8 cellular contexts compared by ENCODE assay signal in the genomic region with DNA sequence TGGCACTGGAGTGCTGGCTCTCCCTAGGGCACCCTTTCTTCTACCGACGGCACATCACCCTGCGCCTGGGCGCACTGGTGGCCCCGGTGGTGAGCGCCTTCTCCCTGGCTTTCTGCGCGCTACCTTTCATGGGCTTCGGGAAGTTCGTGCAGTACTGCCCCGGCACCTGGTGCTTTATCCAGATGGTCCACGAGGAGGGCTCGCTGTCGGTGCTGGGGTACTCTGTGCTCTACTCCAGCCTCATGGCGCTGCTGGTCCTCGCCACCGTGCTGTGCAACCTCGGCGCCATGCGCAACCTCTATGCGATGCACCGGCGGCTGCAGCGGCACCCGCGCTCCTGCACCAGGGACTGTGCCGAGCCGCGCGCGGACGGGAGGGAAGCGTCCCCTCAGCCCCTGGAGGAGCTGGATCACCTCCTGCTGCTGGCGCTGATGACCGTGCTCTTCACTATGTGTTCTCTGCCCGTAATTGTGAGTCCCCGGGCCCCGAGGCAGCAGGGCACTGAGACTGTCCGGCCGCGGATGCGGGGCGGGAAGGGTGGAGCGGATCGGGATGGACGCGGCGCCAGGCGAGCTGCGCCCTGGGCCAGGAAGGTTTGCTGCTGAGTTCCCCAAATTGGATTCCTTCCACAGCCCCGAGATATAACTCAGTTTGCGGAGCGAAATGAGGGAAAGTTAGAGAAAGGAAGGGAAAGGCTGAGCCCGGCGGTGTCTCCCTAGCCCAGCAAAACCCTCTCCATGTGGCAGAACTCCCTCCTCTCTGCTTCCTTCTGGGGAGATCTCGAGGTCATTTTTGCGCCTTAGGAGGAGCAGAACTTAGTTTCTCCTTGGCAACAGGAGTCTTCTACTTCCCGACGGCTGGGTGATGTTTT. TPM values are rescaled to one million over a fixed set of nuclear protein-coding genes. Genes with fewer than 3 reads are reported as not detected.
A peak's percentile ranks its signal among the peaks of the same experiment; 100 is the strongest.
DNase-seq lines count a peak whose midpoint lies in the region; ATAC-seq and TF ChIP-seq lines count a peak whose summit lies in the region.

No MANE protein-coding gene starts in this region.

- peak overlapping the region; percentile 52 to 90 for H3K4me3 Mint-ChIP-seq in CD14-positive monocyte
- peak overlapping the region; percentile 98 for H3K4me3 Mint-ChIP-seq in T-helper 17 cell

- H2BK120ac ChIP-seq in neuronal stem cell (ENCODE audit: low read depth, low read length), result no peak overlapping the region

- H3K23ac ChIP-seq in neuronal stem cell (ENCODE audit: low read depth, low read length, poor library complexity), result peak overlapping the region; percentile 78

- TF ChIP-seq CTCF in CD14-positive monocyte (IDR thresholded peaks at IDR 0.05), result no peak

- H3K79me1 ChIP-seq in neuronal stem cell (ENCODE audit: low read depth, low read length), result no peaks in the 10 kb centered on the region

- H3K27me3 Mint-ChIP-seq in CD14-positive monocyte (ENCODE audit: low read depth in 3 of 3), result peaks cover 81 to 93% (median 87%) of the 10 kb centered on the region in 3 donors
- H3K27me3 Mint-ChIP-seq in T-helper 17 cell, result peaks cover 30% of the 10 kb centered on the region

- no peak overlapping the region for H3K4ac ChIP-seq in neuronal stem cell (ENCODE audit: low read length)

- H2BK15ac ChIP-seq in neuronal stem cell (ENCODE audit: low read length), result no peak overlapping the region

- H2BK12ac ChIP-seq in neuronal stem cell (ENCODE audit: low read length), result no peak overlapping the region

- H3K18ac ChIP-seq in neuronal stem cell (ENCODE audit: low read length), result peak overlapping the region; percentile 90

- peak overlapping the region; percentile 95 for H3K4me2 ChIP-seq in neuronal stem cell (ENCODE audit: insufficient read depth, low read length, poor library complexity, severe bottlenecking)

- H3K27ac Mint-ChIP-seq in CD14-positive monocyte, result peak overlapping the region in 1 of 7 donors; percentile 54
- H3K27ac Mint-ChIP-seq in T-helper 17 cell, result peak overlapping the region; percentile 14

- peaks cover 3 to 7% of the 10 kb centered on the region in 2 donors for H3K36me3 Mint-ChIP-seq in CD14-positive monocyte
- H3K36me3 Mint-ChIP-seq in T-helper 17 cell (ENCODE audit: low read depth), result peaks cover 4% of the 10 kb centered on the region

- H4K8ac ChIP-seq in neuronal stem cell (ENCODE audit: low read depth, low read length), result no peak overlapping the region

- peak overlapping the region in 1 of 2 donors; percentile 74 for H3K4me3 ChIP-seq in neuronal stem cell (ENCODE audit: low read length in 2 of 2)

- intact Hi-C loops in CD14-positive monocyte (cut with micrococcal nuclease), result no loop called here

- peaks cover 0 to 1% of the 10 kb centered on the region in 2 donors for H3K4me1 ChIP-seq in neuronal stem cell (ENCODE audit: control insufficient read depth in 2 of 2, insufficient read depth in 1 of 2, low read depth in 1 of 2, low read length in 2 of 2)

- H2BK5ac ChIP-seq in neuronal stem cell (ENCODE audit: low read length), result no peak overlapping the region

- H2AK5ac ChIP-seq in neuronal stem cell (ENCODE audit: low read depth, low read length), result no peak overlapping the region

- H3K9me3 ChIP-seq in T-helper 17 cell (ENCODE audit: control insufficient read depth, low read length, poor library complexity, severe bottlenecking) (no peaks in the 10 kb centered on the region), neuronal stem cell (replicated peaks in 1 of 2; ENCODE audit: control insufficient read depth in 2 of 2, insufficient read depth in 1 of 2, low read depth in 1 of 2, low read length in 2 of 2) (peaks cover 0 to 3% of the 10 kb centered on the region in 2 donors)

- peak; percentile 65 for ATAC-seq in T-helper 17 cell
- ATAC-seq in esophagus mucosa, result peak; percentile 29
- no peak for ATAC-seq in GM19463 (IDR thresholded peaks at IDR 0.05; ENCODE audit: unreplicated experiment)

- H3K9ac ChIP-seq in neuronal stem cell (ENCODE audit: low read depth, low read length, poor library complexity), result peak overlapping the region; percentile 56

- no peaks in the 10 kb centered on the region for H3K36me3 ChIP-seq in neuronal stem cell (replicated peaks in 1 of 2; ENCODE audit: control insufficient read depth in 2 of 2, insufficient read depth in 2 of 2, low read length in 2 of 2)

- H3K27ac ChIP-seq in neuronal stem cell (replicated peaks; ENCODE audit: low read length), result no peak overlapping the region

- H3K14ac ChIP-seq in neuronal stem cell (ENCODE audit: low read length), result peak overlapping the region; percentile 42

- no CpG with 5 or more reads among the region's 59 CpGs for WGBS in neuronal stem cell (ENCODE audit: extremely low coverage in 2 of 2, insufficient read length in 2 of 2, insufficient replicate concordance in 1 of 2), 2 donors

- H3K4me1 Mint-ChIP-seq in CD14-positive monocyte, result peaks cover 32% of the 10 kb centered on the region
- peaks cover 44% of the 10 kb centered on the region for H3K4me1 Mint-ChIP-seq in T-helper 17 cell

- H4K91ac ChIP-seq in neuronal stem cell (ENCODE audit: low read depth, low read length, poor library complexity), result no peak overlapping the region

- peaks cover 0 to 13% (median 5%) of the 10 kb centered on the region in 7 donors for H3K9me3 Mint-ChIP-seq in CD14-positive monocyte

- H3K27me3 ChIP-seq in neuronal stem cell (ENCODE audit: control insufficient read depth in 3 of 3, insufficient read depth in 3 of 3, low read depth in 1 of 3, low read length in 3 of 3), result peaks cover 14 to 70% (median 36%) of the 10 kb centered on the region in 3 experiments

- DNase-seq in CD14-positive monocyte (ENCODE audit: low spot score) (no peak), T-helper 17 cell (no peak), neuronal stem cell (ENCODE audit: low spot score) (peak; percentile 15), UCSD-AML1 (lab: John Stamatoyannopoulos, UW; ENCODE audit: unreplicated experiment) (no peak), cortex of kidney (lab: John Stamatoyannopoulos, UW) (no peak), Ammon's horn (ENCODE audit: low spot score) (no peak)

- H2AFZ ChIP-seq in neuronal stem cell (ENCODE audit: low read length), result peak overlapping the region; percentile 67

RNA-seq across cellular contexts. Expression of gene PTGDR, which starts 0.9 kb away (rescaled TPM):
- not detected for polyA plus RNA-seq in CD14-positive monocyte
- total RNA-seq in T-helper 17 cell, result 1 to 10 TPM; 2.5 to 3.7 TPM
- total RNA-seq in esophagus mucosa, result not detected
- polyA plus RNA-seq in neuronal stem cell (2013, experiment 1 of 2), result 0.13 TPM
- 0.19 TPM for polyA plus RNA-seq in neuronal stem cell (2013, experiment 2 of 2)

RNA-seq across cellular contexts. Expression of gene PTGER2, which starts 45.7 kb away (rescaled TPM):
- 10 to 100 TPM; 72.8 to 90.4 TPM for polyA plus RNA-seq in CD14-positive monocyte
- total RNA-seq in T-helper 17 cell (10 to 100 TPM; 40.5 to 52.1 TPM), esophagus mucosa (0.40 TPM)
- polyA plus RNA-seq in neuronal stem cell (2013, experiment 1 of 2), result not detected
- polyA plus RNA-seq in neuronal stem cell (2013, experiment 2 of 2), result not detected

Comparison
In these comparisons a context has a peak if more than half of its experiments do, and no peak if none do; other contexts are left out.
1. RNA of gene PTGER2, which starts 45.7 kb away (total RNA-seq): 40.5 to 52.1 TPM in T-helper 17 cell; 0.40 TPM in esophagus mucosa (single experiment); every median in the first group is over 10 times any median in the second.